Comparison of ENCODE assay signal across 9 cellular contexts in the genomic region with DNA sequence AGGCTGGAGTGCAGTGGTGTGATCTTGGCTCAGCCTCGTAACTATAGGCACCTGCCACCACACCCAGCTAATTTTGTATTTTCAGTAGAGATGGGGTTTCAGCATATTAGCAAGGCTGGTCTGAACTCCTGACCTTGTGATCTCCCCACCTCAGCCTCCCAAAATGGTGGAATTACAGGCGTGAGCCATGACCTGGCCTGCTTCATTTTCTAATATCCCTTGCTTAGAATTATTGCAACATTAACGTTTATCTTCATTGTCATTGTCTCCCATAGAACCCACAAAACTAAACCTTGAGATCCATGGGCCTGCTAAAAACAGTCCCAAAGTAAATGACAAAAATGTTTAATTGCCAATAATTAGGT. TPM values are rescaled to one million over a fixed set of nuclear protein-coding genes. Genes with fewer than 3 reads are reported as not detected.
DNase-seq lines count a peak whose midpoint lies in the region; ATAC-seq and TF ChIP-seq lines count a peak whose summit lies in the region.
"Had no signal": no experiment of that assay in that cellular context is flagged by ENCODE, and none has a peak within 500 bp of the region (broad histone marks: within the 10 kb centered on the region; RNA-seq: fewer than 3 reads in every experiment).

No MANE protein-coding gene starts in this region.

- CTCF ChIA-PET in CD4-positive, alpha-beta T cell (lab: Charles Lee) = interaction anchor here (0.7 to 1.7 kb wide), 6 partner anchors 10 to 132 kb away, joined by 3 to 50 read pairs (median 4); no protein-coding TSS in a partner anchor

- DNase-seq in CD4-positive, alpha-beta T cell = no peak
- peak; percentile 50 to 54 for DNase-seq in HAP-1 (ENCODE audit: low spot score in 2 of 2)
- DNase-seq in islet precursor cell = peak; percentile 58
- no peak for DNase-seq in left ventricle myocardium superior
- DNase-seq in posterior cingulate gyrus = no peak
- DNase-seq: NK-92 treated with Interleukin-12 subunit alpha and Interleukin-12 subunit beta, amount 100 ng/mL, for 24 hours had no signal

- no peak for ATAC-seq in CD4-positive, alpha-beta T cell (ENCODE audit: poor library complexity)
- ATAC-seq in GM21619 (IDR thresholded peaks at IDR 0.05; ENCODE audit: unreplicated experiment) (no peak), left ventricle myocardium superior (no peak), HG02571 (IDR thresholded peaks at IDR 0.05; ENCODE audit: unreplicated experiment) (no peak)

- intact Hi-C loops in CD4-positive, alpha-beta T cell (cut with DNase I, micrococcal nuclease) = loop anchor here (1.0 to 5.0 kb wide), 5 partner anchors 52 to 218 kb away; partner anchors contain the start of genes MTO1 (in 1 of the 2) and SLC17A5 (in 1 of the 2)
- intact Hi-C loops in left ventricle myocardium superior (cut with micrococcal nuclease) = loop anchor here (5.0 kb wide), 1 partner anchor 98 kb away; no protein-coding TSS in a partner anchor
- intact Hi-C loops in posterior cingulate gyrus (cut with DNase I) = loop anchor here (1.0 kb wide), 1 partner anchor 96 kb away; no protein-coding TSS in a partner anchor

- peak overlapping the region; percentile 87 for H3K27ac Mint-ChIP-seq in CD4-positive, alpha-beta T cell

- H3K4me3 ChIP-seq in HAP-1 = no peak overlapping the region

- H3K27ac ChIP-seq in CD4-positive, alpha-beta T cell (ENCODE audit: low read depth, low read length) = peak overlapping the region; percentile 16
- peak overlapping the region; percentile 98; the same call in 1 of the 2 replicates for H3K27ac ChIP-seq in VCaP

- H3K4me1 Mint-ChIP-seq in CD4-positive, alpha-beta T cell (ENCODE audit: low read depth) = peaks cover 54% of the 10 kb centered on the region

- H3K36me3 ChIP-seq in HAP-1 (replicated peaks) = peaks cover 56% of the 10 kb centered on the region

- POLR2A ChIA-PET in CD4-positive, alpha-beta T cell (lab: Charles Lee) = interaction anchor here (0.9 to 6.9 kb wide), 4 partner anchors 71 to 138 kb away, joined by 3 to 89 read pairs (median 24); partner anchors contain the start of gene SLC17A5

- H3K27me3 Mint-ChIP-seq in CD4-positive, alpha-beta T cell = no peaks in the 10 kb centered on the region

- peak overlapping the region; percentile 38 for H3K4me3 Mint-ChIP-seq in CD4-positive, alpha-beta T cell

- in situ Hi-C loops in HAP-1 (cut with MboI; ENCODE audit: low sequenced_read_pairs) = no loop called here

- H3K36me3 Mint-ChIP-seq in CD4-positive, alpha-beta T cell (ENCODE audit: low read depth) = peaks cover 65% of the 10 kb centered on the region

- peaks cover 17% of the 10 kb centered on the region for H3K4me1 ChIP-seq in HAP-1

- TF ChIP-seq CTCF in CD4-positive, alpha-beta T cell (IDR thresholded peaks at IDR 0.05) = no peak
- TF ChIP-seq CTCF in VCaP (conservative IDR thresholded peaks at IDR 0.05) = no peak

- no peaks in the 10 kb centered on the region for H3K9me3 Mint-ChIP-seq in CD4-positive, alpha-beta T cell

- no peaks in the 10 kb centered on the region for H3K27me3 ChIP-seq in CD4-positive, alpha-beta T cell (ENCODE audit: control insufficient read depth, insufficient read depth, low read length)
- no peaks in the 10 kb centered on the region for H3K27me3 ChIP-seq in HAP-1 (ENCODE audit: low read depth)

- H3K9me3 ChIP-seq in CD4-positive, alpha-beta T cell (ENCODE audit: control insufficient read depth, low read length) = no peaks in the 10 kb centered on the region
- H3K9me3 ChIP-seq in HAP-1 = no peaks in the 10 kb centered on the region

RNA-seq across cellular contexts. Expression of gene EEF1A1, which starts 6.1 kb away (rescaled TPM):
- total RNA-seq in CD4-positive, alpha-beta T cell = over 10,000 TPM; 15,669 to 16,465 TPM
- total RNA-seq in left ventricle myocardium superior = 1,360 TPM

RNA-seq across cellular contexts. Expression of gene MTO1, which starts 53.2 kb away (rescaled TPM):
- 10 to 100 TPM; 47.9 to 48.0 TPM for total RNA-seq in CD4-positive, alpha-beta T cell
- 28.9 TPM for total RNA-seq in left ventricle myocardium superior

Comparison
In these comparisons a context has a peak if more than half of its experiments do, and no peak if none do; other contexts are left out.
1. DNase-seq: peak in HAP-1 (2 of 2) and islet precursor cell (single experiment); none in CD4-positive, alpha-beta T cell (0 of 10), left ventricle myocardium superior (single experiment) and posterior cingulate gyrus (0 of 10).
2. RNA of gene EEF1A1, which starts 6.1 kb away (total RNA-seq): 15,669 to 16,465 TPM in CD4-positive, alpha-beta T cell; 1,360 TPM in left ventricle myocardium superior (single experiment); every median in the first group is over 10 times any median in the second.